ENCODE assay signal across 13 cellular contexts in the genomic region with DNA sequence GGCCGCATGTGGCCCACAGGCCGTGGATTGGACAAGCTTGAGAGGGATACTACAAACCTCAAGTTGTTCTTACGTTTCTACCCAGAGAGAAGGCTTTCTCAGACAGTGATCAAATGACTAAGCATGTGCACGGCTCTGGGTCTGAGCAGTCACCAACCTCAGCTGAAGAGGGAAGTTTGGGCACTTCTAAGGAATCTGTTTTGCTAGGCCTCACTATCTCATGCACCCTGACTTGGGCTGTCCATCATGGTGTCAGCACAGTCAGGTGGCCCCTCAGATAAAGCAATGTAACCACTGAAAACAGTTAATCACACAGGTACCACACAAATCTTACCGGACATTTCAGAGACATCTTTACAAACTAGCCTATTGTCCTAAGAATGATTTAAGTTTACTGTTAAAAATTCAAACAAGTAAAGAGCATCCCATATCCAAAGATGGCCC. TPM values are rescaled to one million over a fixed set of nuclear protein-coding genes. Genes with fewer than 3 reads are reported as not detected.
DNase-seq lines count a peak whose midpoint lies in the region; ATAC-seq, FAIRE-seq and TF ChIP-seq lines count a peak whose summit lies in the region.
"Had no signal": no experiment of that assay in that cellular context is flagged by ENCODE, and none has a peak within 500 bp of the region (broad histone marks: within the 10 kb centered on the region; RNA-seq: fewer than 3 reads in every experiment).

No MANE protein-coding gene starts in this region.

- ATAC-seq in GM19395 (IDR thresholded peaks at IDR 0.05; ENCODE audit: unreplicated experiment) (peak; percentile 23), HG03571 (IDR thresholded peaks at IDR 0.05; ENCODE audit: unreplicated experiment) (no peak)

- H3K4me3 ChIP-seq in endodermal cell (ENCODE audit: low read length), result no peak overlapping the region

- H3K27me3 Mint-ChIP-seq in endodermal cell (ENCODE audit: insufficient read depth) (peaks cover 5% of the 10 kb centered on the region), osteocyte (ENCODE audit: unreplicated experiment) (no peaks in the 10 kb centered on the region), glutamatergic neuron (ENCODE audit: unreplicated experiment) (peaks cover 5% of the 10 kb centered on the region)
- H3K27me3 Mint-ChIP-seq: IgD-negative memory B cell, memory B cell had no signal

- TF ChIP-seq CTCF in endodermal cell (conservative IDR thresholded peaks at IDR 0.05) (no peak), osteocyte (IDR thresholded peaks at IDR 0.05) (no peak), glutamatergic neuron (IDR thresholded peaks at IDR 0.05; ENCODE audit: partially characterized antibody, unreplicated experiment) (no peak)

- H3K4me1 ChIP-seq in endodermal cell (ENCODE audit: control insufficient read depth, insufficient read depth, low read length), result no peaks in the 10 kb centered on the region

- no peaks in the 10 kb centered on the region for H3K9me3 ChIP-seq in endodermal cell (ENCODE audit: control insufficient read depth, low read length)

- H3K27ac ChIP-seq in endodermal cell (ENCODE audit: low read depth, low read length), result no peak overlapping the region

- FAIRE-seq in RCC 7860 (lab: Jason Lieb, UNC), result peak; percentile 20
- FAIRE-seq: D721Med had no signal

- H3K27ac Mint-ChIP-seq in endodermal cell, result no peak overlapping the region
- no peak overlapping the region for H3K27ac Mint-ChIP-seq in osteocyte (ENCODE audit: unreplicated experiment)
- H3K27ac Mint-ChIP-seq in glutamatergic neuron (ENCODE audit: unreplicated experiment), result no peak overlapping the region

- no peak overlapping the region for H3K9ac ChIP-seq in endodermal cell (ENCODE audit: extremely low read depth, low read length, poor library complexity, severe bottlenecking)

- DNase-seq in CD1c-positive myeloid dendritic cell (ENCODE audit: extremely low spot score) (peak; percentile 34), RCC 7860 (ENCODE audit: low spot score) (peak; percentile 71), endodermal cell (peak; percentile 19), osteocyte (ENCODE audit: extremely low spot score, unreplicated experiment) (no peak), glutamatergic neuron (no peak), AML-193 (lab: John Stamatoyannopoulos, UW) (no peak)
- DNase-seq: NCI-H526 had no signal

- H3K4me1 Mint-ChIP-seq in endodermal cell (no peaks in the 10 kb centered on the region), osteocyte (ENCODE audit: unreplicated experiment) (peaks cover 22% of the 10 kb centered on the region), glutamatergic neuron (ENCODE audit: low read depth, unreplicated experiment) (no peaks in the 10 kb centered on the region)

- 87% methylated on average over 4 to 5 of the region's 5 CpGs for WGBS in endodermal cell (ENCODE audit: insufficient coverage in 1 of 2, insufficient read length in 1 of 2), 2 experiments

- H3K36me3 Mint-ChIP-seq in endodermal cell (ENCODE audit: low read depth) (no peaks in the 10 kb centered on the region), osteocyte (ENCODE audit: unreplicated experiment) (no peaks in the 10 kb centered on the region), glutamatergic neuron (ENCODE audit: unreplicated experiment) (no peaks in the 10 kb centered on the region)
- H3K36me3 Mint-ChIP-seq: IgD-negative memory B cell, memory B cell had no signal

- H3K4me3 Mint-ChIP-seq in endodermal cell, result no peak overlapping the region
- H3K4me3 Mint-ChIP-seq in osteocyte (ENCODE audit: unreplicated experiment), result no peak overlapping the region
- no peak overlapping the region for H3K4me3 Mint-ChIP-seq in glutamatergic neuron (ENCODE audit: unreplicated experiment)
- H3K4me3 Mint-ChIP-seq: memory B cell had no signal

- H3K9me3 Mint-ChIP-seq in endodermal cell (no peaks in the 10 kb centered on the region), osteocyte (ENCODE audit: unreplicated experiment) (no peaks in the 10 kb centered on the region), glutamatergic neuron (ENCODE audit: unreplicated experiment) (peaks cover 5% of the 10 kb centered on the region)
- H3K9me3 Mint-ChIP-seq: IgD-negative memory B cell, memory B cell had no signal

- H3K36me3 ChIP-seq in endodermal cell (ENCODE audit: control insufficient read depth, insufficient read depth, low read length), result no peaks in the 10 kb centered on the region

- peaks cover 20% of the 10 kb centered on the region for H3K27me3 ChIP-seq in endodermal cell (ENCODE audit: control insufficient read depth, insufficient read depth, low read length, poor library complexity, severe bottlenecking)

RNA-seq across cellular contexts. Expression of a gene that starts 24.6 kb away (rescaled TPM):
- total RNA-seq in endodermal cell (not detected), osteocyte (not detected in 2 replicates), glutamatergic neuron (ENCODE audit: unreplicated experiment) (not detected)
- polyA plus RNA-seq in endodermal cell (2013, experiment 1 of 2), result not detected
- not detected for polyA plus RNA-seq in endodermal cell (2013, experiment 2 of 2)
- total RNA-seq: skeletal muscle tissue had no signal
- polyA plus RNA-seq: IgD-negative memory B cell had no signal

RNA-seq across cellular contexts. Expression of a gene that starts 37.7 kb away (rescaled TPM):
- total RNA-seq in endodermal cell, result not detected
- not detected for polyA plus RNA-seq in endodermal cell (2013, experiment 1 of 2)
- polyA plus RNA-seq in endodermal cell (2013, experiment 2 of 2), result not detected
- total RNA-seq in osteocyte, result not detected in 2 replicates
- not detected for total RNA-seq in glutamatergic neuron (ENCODE audit: unreplicated experiment)
- total RNA-seq: skeletal muscle tissue had no signal
- polyA plus RNA-seq: IgD-negative memory B cell had no signal

Comparison
In these comparisons a context has a peak if more than half of its experiments do, and no peak if none do; other contexts are left out.
1. DNase-seq: peak in CD1c-positive myeloid dendritic cell (single experiment), RCC 7860 (single experiment) and endodermal cell (single experiment); none in osteocyte (single experiment), glutamatergic neuron (single experiment) and AML-193 (0 of 2).